Comparison of ENCODE assay signal across 30 cellular contexts in genomic region chr11:1086171-1087102, GRCh38. TPM values are rescaled to one million over a fixed set of nuclear protein-coding genes. Genes with fewer than 3 reads are reported as not detected.
A peak's percentile ranks its signal among the peaks of the same experiment; 100 is the strongest.
DNase-seq lines count a peak whose midpoint lies in the region; ATAC-seq and TF ChIP-seq lines count a peak whose summit lies in the region.
"Had no signal": no experiment of that assay in that cellular context is flagged by ENCODE, and none has a peak within 500 bp of the region (broad histone marks: within the 10 kb centered on the region; RNA-seq: fewer than 3 reads in every experiment).

No MANE protein-coding gene starts in this region.

- H3K4me2 ChIP-seq in osteoblast (ENCODE audit: insufficient read depth, low read length), result no peak overlapping the region

- H3K4me1 Mint-ChIP-seq in progenitor cell of endocrine pancreas (ENCODE audit: low read depth), result no peaks in the 10 kb centered on the region
- H3K4me1 Mint-ChIP-seq: activated CD4-positive, alpha-beta T cell treated with anti-CD3 and anti-CD28 coated beads, Interleukin-2, amount 10 ng/mL, durations not matched to agents 7 days and 5 days; stimulated activated memory B cell treated with anti-CD40 and anti-IgM and Interleukin-4, amounts not matched to agents 10 μg/mL and 1 μg/mL and 100 μg/mL, for 72 hours had no signal

- no peaks in the 10 kb centered on the region for H3K9me3 Mint-ChIP-seq in progenitor cell of endocrine pancreas (ENCODE audit: low read depth)
- H3K9me3 Mint-ChIP-seq: activated naive CD4-positive, alpha-beta T cell treated with anti-CD3 and anti-CD28 coated beads for 36 hours; CD4-positive, alpha-beta T cell; effector memory CD8-positive, alpha-beta T cell had no signal

- H3K27ac ChIP-seq in osteoblast (ENCODE audit: low read depth, low read length) (no peak overlapping the region), aorta (ENCODE audit: low read depth in 1 of 2, low read length in 2 of 2) (no peak overlapping the region)
- H3K27ac ChIP-seq: cardiac muscle cell, VCaP had no signal

- H3K4me3 ChIP-seq in osteoblast (ENCODE audit: insufficient read depth, low read length) (no peak overlapping the region), aorta (ENCODE audit: low read length in 2 of 2) (no peak overlapping the region), MG63 (no peak overlapping the region)
- H3K4me3 ChIP-seq: cardiac muscle cell had no signal

- no peaks in the 10 kb centered on the region for H3K27me3 Mint-ChIP-seq in progenitor cell of endocrine pancreas
- H3K27me3 Mint-ChIP-seq: activated CD4-positive, alpha-beta T cell treated with anti-CD3 and anti-CD28 coated beads, Interleukin-2, amount 10 ng/mL, durations not matched to agents 7 days and 5 days; CD4-positive, alpha-beta T cell; effector memory CD8-positive, alpha-beta T cell; stimulated activated memory B cell treated with anti-CD40 and anti-IgM and Interleukin-4, amounts not matched to agents 10 μg/mL and 1 μg/mL and 100 μg/mL, for 72 hours had no signal

- DNase-seq in activated naive CD4-positive, alpha-beta T cell treated with anti-CD3 and anti-CD28 coated beads, Interleukin-2, amount 50 U/mL, for 16 hours, result peak; percentile 8
- no peak for DNase-seq in activated naive CD4-positive, alpha-beta T cell treated with Interleukin-2 at 50 U/mL for 16 hours
- peak; percentile 18 for DNase-seq in left ventricle myocardium superior
- DNase-seq in osteoblast (ENCODE audit: insufficient read length, low spot score, missing footprints), result peak; percentile 84
- peak; percentile 42 to 55 for DNase-seq in aorta
- DNase-seq in GM03348 (ENCODE audit: low spot score), result no peak
- no peak for DNase-seq in progenitor cell of endocrine pancreas (ENCODE audit: low spot score, unreplicated experiment)
- no peak for DNase-seq in MG63
- DNase-seq: activated CD4-positive, alpha-beta T cell treated with anti-CD3 and anti-CD28 coated beads, Interleukin-2, amount 10 ng/mL, durations not matched to agents 7 days and 5 days; activated naive CD4-positive, alpha-beta T cell treated with anti-CD3 and anti-CD28 coated beads for 36 hours; activated T-cell treated with anti-CD3 and anti-CD28 coated beads, Interleukin-2, amount 50 U/mL, for 48 hours; CD4-positive, alpha-beta T cell; cortex of kidney; effector memory CD8-positive, alpha-beta T cell; erythroblast; GOT3; mammary epithelial cell; NCI-H1105; NCI-H1930; NCI-H524 treated with DMSO at 0.1 percent for 48 hours; PC-3; SHP77 treated with DMSO at 0.1 percent for 48 hours; stimulated activated CD4-positive, alpha-beta T cell treated with anti-CD3 and anti-CD28 coated beads, Interleukin-4, amount 100 ng/mL, for 4 hours; T-helper 9 cell had no signal

- WGBS in aorta, 2 donors, result 84 to 86% methylated on average over 31 of the region's 31 CpGs

- H3K36me3 ChIP-seq in osteoblast (ENCODE audit: insufficient read depth, low read length), result no peaks in the 10 kb centered on the region
- H3K36me3 ChIP-seq in aorta (ENCODE audit: control insufficient read depth in 1 of 2, insufficient read depth in 2 of 2, low read length in 1 of 2), result no peaks in the 10 kb centered on the region
- H3K36me3 ChIP-seq in MG63, result no peaks in the 10 kb centered on the region
- H3K36me3 ChIP-seq: cardiac muscle cell had no signal

- H3K36me3 Mint-ChIP-seq in progenitor cell of endocrine pancreas (ENCODE audit: insufficient read depth), result no peaks in the 10 kb centered on the region
- H3K36me3 Mint-ChIP-seq: stimulated activated memory B cell treated with anti-CD40 and anti-IgM and Interleukin-4, amounts not matched to agents 10 μg/mL and 1 μg/mL and 100 μg/mL, for 72 hours had no signal

- H4K20me1 ChIP-seq in osteoblast (ENCODE audit: insufficient read depth, low read length), result no peaks in the 10 kb centered on the region

- no peak overlapping the region for H3K4me3 Mint-ChIP-seq in progenitor cell of endocrine pancreas (ENCODE audit: low read depth)
- H3K4me3 Mint-ChIP-seq: activated CD4-positive, alpha-beta T cell treated with anti-CD3 and anti-CD28 coated beads, Interleukin-2, amount 10 ng/mL, durations not matched to agents 7 days and 5 days; activated naive CD4-positive, alpha-beta T cell treated with anti-CD3 and anti-CD28 coated beads for 36 hours; CD4-positive, alpha-beta T cell; effector memory CD8-positive, alpha-beta T cell; stimulated activated memory B cell treated with anti-CD40 and anti-IgM and Interleukin-4, amounts not matched to agents 10 μg/mL and 1 μg/mL and 100 μg/mL, for 72 hours had no signal

- intact Hi-C loops in left ventricle myocardium superior (cut with micrococcal nuclease) (no loop called here), aorta (cut with DNase I) (no loop called here)

- ATAC-seq in left ventricle myocardium superior (no peak), aorta (ENCODE audit: low FRiP score) (no peak)
- ATAC-seq: effector memory CD8-positive, alpha-beta T cell; PC-3; stimulated activated memory B cell treated with anti-CD40 and anti-IgM and Interleukin-4, amounts not matched to agents 10 μg/mL and 1 μg/mL and 100 μg/mL, for 72 hours had no signal

- H3K27ac Mint-ChIP-seq in progenitor cell of endocrine pancreas, result no peak overlapping the region
- H3K27ac Mint-ChIP-seq: activated CD4-positive, alpha-beta T cell treated with anti-CD3 and anti-CD28 coated beads, Interleukin-2, amount 10 ng/mL, durations not matched to agents 7 days and 5 days; activated naive CD4-positive, alpha-beta T cell treated with anti-CD3 and anti-CD28 coated beads for 36 hours; CD4-positive, alpha-beta T cell; effector memory CD8-positive, alpha-beta T cell; stimulated activated memory B cell treated with anti-CD40 and anti-IgM and Interleukin-4, amounts not matched to agents 10 μg/mL and 1 μg/mL and 100 μg/mL, for 72 hours had no signal

- H3K4me1 ChIP-seq in osteoblast (ENCODE audit: insufficient read depth, low read length) (no peaks in the 10 kb centered on the region), aorta (ENCODE audit: control insufficient read depth in 1 of 2, insufficient read depth in 2 of 2, low read length in 2 of 2) (no peaks in the 10 kb centered on the region)

- H3K9me3 ChIP-seq in osteoblast (ENCODE audit: low read depth, low read length) (no peaks in the 10 kb centered on the region), aorta (ENCODE audit: control insufficient read depth, low read length) (no peaks in the 10 kb centered on the region), MG63 (no peaks in the 10 kb centered on the region; the same call in 1 of the 2 replicates)

- no peaks in the 10 kb centered on the region for H3K79me2 ChIP-seq in osteoblast (ENCODE audit: insufficient read depth, low read length)

- H3K27me3 ChIP-seq in osteoblast (ENCODE audit: insufficient read depth, low read length) (no peaks in the 10 kb centered on the region), aorta (ENCODE audit: control insufficient read depth in 1 of 2, insufficient read depth in 2 of 2, low read length in 1 of 2) (no peaks in the 10 kb centered on the region), MG63 (no peaks in the 10 kb centered on the region; the same call in 1 of the 2 replicates)
- H3K27me3 ChIP-seq: cardiac muscle cell had no signal

- H2AFZ ChIP-seq in osteoblast (ENCODE audit: low read length), result no peak overlapping the region

- TF ChIP-seq CTCF in osteoblast (IDR thresholded peaks at IDR 0.05; ENCODE audit: extremely low read depth, low read depth, low read length), result no peak
- no peak for TF ChIP-seq CTCF in progenitor cell of endocrine pancreas (IDR thresholded peaks at IDR 0.05; ENCODE audit: unreplicated experiment)

RNA-seq across cellular contexts. Expression of gene MUC2, which starts 11.8 kb away (rescaled TPM):
- total RNA-seq in left ventricle myocardium superior (not detected), osteoblast (not detected in 2 replicates), aorta (under 1 TPM; 0.06 to 0.10 TPM), progenitor cell of endocrine pancreas (not detected in 2 replicates)
- polyA plus RNA-seq in aorta, result 10 to 100 TPM in 1 of 2 donors, under 1 TPM in 1; 0.08 to 11.8 TPM
- not detected in 2 replicates for total RNA-seq in MG63 (2014; rRNA removed; shearing (Covaris generic); ENCODE audit: low replicate concordance)
- total RNA-seq: activated CD4-positive, alpha-beta T cell treated with anti-CD3 and anti-CD28 coated beads, Interleukin-2, amount 10 ng/mL, durations not matched to agents 7 days and 5 days; activated naive CD4-positive, alpha-beta T cell treated with anti-CD3 and anti-CD28 coated beads for 36 hours; CD4-positive, alpha-beta T cell; M059J; mammary epithelial cell; temporal lobe had no signal
- polyA plus RNA-seq: cardiac muscle cell, keratinocyte, mammary epithelial cell had no signal

RNA-seq across cellular contexts. Expression of gene MUC6, which starts 49.9 kb away (rescaled TPM):
- not detected for total RNA-seq in left ventricle myocardium superior
- not detected in 2 replicates for total RNA-seq in osteoblast
- total RNA-seq in aorta, result not detected
- under 1 TPM; under 0.01 to 0.49 TPM for polyA plus RNA-seq in aorta
- 1.6 and 1.9 TPM in 2 replicates for total RNA-seq in progenitor cell of endocrine pancreas
- total RNA-seq in MG63 (2014; rRNA removed; shearing (Covaris generic); ENCODE audit: low replicate concordance), result not detected in 2 replicates
- total RNA-seq: activated CD4-positive, alpha-beta T cell treated with anti-CD3 and anti-CD28 coated beads, Interleukin-2, amount 10 ng/mL, durations not matched to agents 7 days and 5 days; activated naive CD4-positive, alpha-beta T cell treated with anti-CD3 and anti-CD28 coated beads for 36 hours; cardiac muscle cell; CD4-positive, alpha-beta T cell; M059J had no signal
- polyA plus RNA-seq: cardiac muscle cell, keratinocyte, mammary epithelial cell had no signal

Comparison
In these comparisons a context has a peak if more than half of its experiments do, and no peak if none do; other contexts are left out.
1. DNase-seq: peak in activated naive CD4-positive, alpha-beta T cell treated with anti-CD3 and anti-CD28 coated beads, Interleukin-2, amount 50 U/mL, for 16 hours (single experiment), left ventricle myocardium superior (single experiment), osteoblast (single experiment) and aorta (2 of 2); none in activated naive CD4-positive, alpha-beta T cell treated with Interleukin-2 at 50 U/mL for 16 hours (single experiment), GM03348 (single experiment), progenitor cell of endocrine pancreas (single experiment) and MG63 (single experiment).